9 cellular contexts compared by ENCODE assay signal in genomic region chr17:63998721-63999679, GRCh38. TPM values are rescaled to one million over a fixed set of nuclear protein-coding genes. Genes with fewer than 3 reads are reported as not detected.
DNase-seq lines count a peak whose midpoint lies in the region; ATAC-seq and TF ChIP-seq lines count a peak whose summit lies in the region.
"Had no signal": no experiment of that assay in that cellular context is flagged by ENCODE, and none has a peak within 500 bp of the region (broad histone marks: within the 10 kb centered on the region; RNA-seq: fewer than 3 reads in every experiment).

No MANE protein-coding gene starts in this region.

- in situ Hi-C loops in GM13977 (cut with MboI; ENCODE audit: low pct_unique_long_range_greater_than_20kb, low sequenced_read_pairs, unreplicated experiment), result no loop called here

- H3K9me3 Mint-ChIP-seq in activated naive CD4-positive, alpha-beta T cell treated with anti-CD3 and anti-CD28 coated beads, Interleukin-2, amount 50 U/mL, for 24 hours, result no peaks in the 10 kb centered on the region

- H3K27me3 Mint-ChIP-seq in activated naive CD4-positive, alpha-beta T cell treated with anti-CD3 and anti-CD28 coated beads, Interleukin-2, amount 50 U/mL, for 24 hours, result no peaks in the 10 kb centered on the region

- H3K27me3 ChIP-seq in kidney epithelial cell (ENCODE audit: control insufficient read depth, insufficient read depth, low read length) (peaks cover 25% of the 10 kb centered on the region), tibial artery (peaks cover 0 to 65% of the 10 kb centered on the region in 2 donors)

- no peak for ATAC-seq in HG03520 (IDR thresholded peaks at IDR 0.05; ENCODE audit: unreplicated experiment)

- peak; percentile 35 for DNase-seq in activated T-cell treated with anti-CD3 and anti-CD28 coated beads, Interleukin-2, amount 50 U/mL, for 1 hour
- no peak for DNase-seq in activated T-cell treated with anti-CD3 and anti-CD28 coated beads for 4 hours
- DNase-seq in kidney epithelial cell (ENCODE audit: low read depth), result no peak
- DNase-seq in tibial artery, result peak in 1 of 2 donors; percentile 42
- no peak for DNase-seq in GM13977 (ENCODE audit: low spot score)
- DNase-seq in NCI-H2081 (lab: John Stamatoyannopoulos, UW), result no peak

- peak overlapping the region; percentile 64 for H3K4me3 ChIP-seq in kidney epithelial cell (ENCODE audit: low read depth, low read length)
- H3K4me3 ChIP-seq in tibial artery, result peak overlapping the region; percentile 38 to 52

- peaks cover 32% of the 10 kb centered on the region for H3K4me1 Mint-ChIP-seq in activated naive CD4-positive, alpha-beta T cell treated with anti-CD3 and anti-CD28 coated beads, Interleukin-2, amount 50 U/mL, for 24 hours

- peak overlapping the region; percentile 72 for H3K27ac Mint-ChIP-seq in activated naive CD4-positive, alpha-beta T cell treated with anti-CD3 and anti-CD28 coated beads, Interleukin-2, amount 50 U/mL, for 24 hours

- peak overlapping the region; percentile 76 for H3K4me3 Mint-ChIP-seq in activated naive CD4-positive, alpha-beta T cell treated with anti-CD3 and anti-CD28 coated beads, Interleukin-2, amount 50 U/mL, for 24 hours

- H3K9me3 ChIP-seq in tibial artery, result no peaks in the 10 kb centered on the region

- H3K36me3 Mint-ChIP-seq in activated naive CD4-positive, alpha-beta T cell treated with anti-CD3 and anti-CD28 coated beads, Interleukin-2, amount 50 U/mL, for 24 hours, result peaks cover 5% of the 10 kb centered on the region

- H3K36me3 ChIP-seq in kidney epithelial cell (ENCODE audit: control insufficient read depth, insufficient read depth, low read length) (no peaks in the 10 kb centered on the region), tibial artery (no peaks in the 10 kb centered on the region)

- no peak for TF ChIP-seq CTCF in kidney epithelial cell (IDR thresholded peaks at IDR 0.05; ENCODE audit: insufficient read depth, low read length, poor library complexity, severe bottlenecking)
- TF ChIP-seq CTCF in tibial artery (IDR thresholded peaks at IDR 0.05), result no peak
- no peak for TF ChIP-seq CTCF in GM13977 (IDR thresholded peaks at IDR 0.05; ENCODE audit: extremely low read depth, insufficient read depth, missing control alignments)

- H3K4me1 ChIP-seq in tibial artery, result peaks cover 0 to 21% (median 13%) of the 10 kb centered on the region in 4 donors

- H3K27ac ChIP-seq in tibial artery, result no peak overlapping the region

- intact Hi-C loops in tibial artery (cut with DNase I; ENCODE audit: low total_unique reads), result loop anchor here (5.0 kb wide), 1 partner anchor 1758 kb away; no protein-coding TSS in a partner anchor

RNA-seq across cellular contexts. Expression of gene PRR29, which starts 0.8 kb away (rescaled TPM):
- total RNA-seq in kidney epithelial cell, result 0.08 and 0.55 TPM in 2 replicates
- total RNA-seq: RPMI7951 had no signal

RNA-seq across cellular contexts. Expression of gene ICAM2, which starts 21.4 kb away (rescaled TPM):
- 11.5 and 12.9 TPM in 2 replicates for total RNA-seq in kidney epithelial cell
- total RNA-seq: RPMI7951 had no signal

RNA-seq across cellular contexts. Expression of gene SCN4A, which starts 26.3 kb away (rescaled TPM):
- total RNA-seq in kidney epithelial cell, result 0.07 and 0.33 TPM in 2 replicates
- total RNA-seq: RPMI7951 had no signal
